Comparison of ENCODE assay signal across 1 cellular context in genomic region chr19:14558370-14559066, GRCh38.
TF ChIP-seq lines count a peak whose summit lies in the region.

No MANE protein-coding gene starts in this region.

TF ChIP-seq in HepG2, 621 proteins besides CTCF, POLR2A, EP300 and RAD21:
- no peak for TF ChIP-seq PATZ1 (CRISPR knock-in tag; IDR thresholded peaks at IDR 0.05)
- peak; percentile 51 for TF ChIP-seq AGO2 (optimal IDR thresholded peaks at IDR 0.05; ENCODE audit: low read depth, low read length)
